In genomic region chr6:116983375-116983774, GRCh38 we compare ENCODE assay signal across 31 cellular contexts.
A peak's percentile ranks its signal among the peaks of the same experiment; 100 is the strongest.
DNase-seq lines count a peak whose midpoint lies in the region; ATAC-seq, FAIRE-seq and TF ChIP-seq lines count a peak whose summit lies in the region.
"Had no signal": no experiment of that assay in that cellular context is flagged by ENCODE, and none has a peak within 500 bp of the region (broad histone marks: within the 10 kb centered on the region; RNA-seq: fewer than 3 reads in every experiment).

No MANE protein-coding gene starts in this region.

- FAIRE-seq in K562 (lab: Jason Lieb, UNC) = no peak
- FAIRE-seq: A204.1, A549, D721Med had no signal

- H3K27me3 ChIP-seq in K562 (ENCODE audit: control insufficient read depth in 2 of 2, insufficient read depth in 2 of 2, low read length in 2 of 2) = no peaks in the 10 kb centered on the region
- no peaks in the 10 kb centered on the region for H3K27me3 ChIP-seq in mesendoderm (ENCODE audit: insufficient read depth, low read length, poor library complexity)
- H3K27me3 ChIP-seq: BE2C; BLaER1; BLaER1 treated with 17β-estradiol and CSF1 and Interleukin-3, amounts not matched to agents 10 nM and 100 nM had no signal

- WGBS in K562 (ENCODE audit: insufficient coverage, low coverage, missing lambda C conversion rate) = 0% methylated on average over 3 of the region's 3 CpGs
- WGBS in mesendoderm (ENCODE audit: extremely low coverage, insufficient coverage, low lambda C conversion rate) = no CpG with 5 or more reads among the region's 3 CpGs

- no peak overlapping the region for H2AFZ ChIP-seq in K562 (ENCODE audit: low read depth, low read length)

- H3K9me3 ChIP-seq in HEK293 (ENCODE audit: control insufficient read depth, insufficient read depth, low read depth, low read length) (no peaks in the 10 kb centered on the region), K562 (replicated peaks; ENCODE audit: control insufficient read depth, insufficient read depth, low read depth, low read length) (no peaks in the 10 kb centered on the region)
- H3K9me3 ChIP-seq: A549, BE2C had no signal

- H3K4ac ChIP-seq in mesendoderm (ENCODE audit: low read depth, low read length) = no peak overlapping the region

- H3K79me1 ChIP-seq in mesendoderm (ENCODE audit: low read length) = no peaks in the 10 kb centered on the region

- TF ChIP-seq CTCF in HEK293 (tag by site-specific recombination; IDR thresholded peaks at IDR 0.05) (no peak), K562 (IDR thresholded peaks at IDR 0.05 in 2 of 3, conservative IDR thresholded peaks at IDR 0.05 in 1 of 3; ENCODE audit: insufficient read depth in 2 of 3, low read depth in 1 of 3, low read length in 3 of 3) (no peak)

- H3K27ac ChIP-seq in HEK293 (ENCODE audit: extremely low read depth, low read depth, low read length) (no peak overlapping the region), K562 (ENCODE audit: extremely low read depth, low read depth, low read length) (no peak overlapping the region), mesendoderm (ENCODE audit: low read depth, low read length) (no peak overlapping the region)
- H3K27ac ChIP-seq: 22Rv1; A549; BLaER1; BLaER1 treated with 17β-estradiol and CSF1 and Interleukin-3, amounts not matched to agents 10 nM and 100 nM; C4-2B had no signal

- no peak overlapping the region for H2AK5ac ChIP-seq in mesendoderm (ENCODE audit: low read length)

- TF ChIP-seq RAD21 in K562 (CRISPR knock-in tag; conservative IDR thresholded peaks at IDR 0.05 in 1 of 2, IDR thresholded peaks at IDR 0.05 in 1 of 2) = no peak

- no peaks in the 10 kb centered on the region for H4K20me1 ChIP-seq in K562 (replicated peaks; ENCODE audit: control insufficient read depth, insufficient read depth, low read length)
- H4K20me1 ChIP-seq: BLaER1; BLaER1 treated with 17β-estradiol and CSF1 and Interleukin-3, amounts not matched to agents 10 nM and 100 nM had no signal

- H3K4me2 ChIP-seq in K562 (ENCODE audit: insufficient read depth, low read length) (no peak overlapping the region), mesendoderm (ENCODE audit: low read length) (no peak overlapping the region)
- H3K4me2 ChIP-seq: A549; BLaER1; BLaER1 treated with 17β-estradiol and CSF1 and Interleukin-3, amounts not matched to agents 10 nM and 100 nM had no signal

- H3K36me3 ChIP-seq in HEK293 (ENCODE audit: control insufficient read depth in 2 of 2, insufficient read depth in 1 of 2, low read length in 2 of 2) (no peaks in the 10 kb centered on the region), K562 (ENCODE audit: control insufficient read depth, insufficient read depth, low read length) (no peaks in the 10 kb centered on the region), mesendoderm (ENCODE audit: control insufficient read depth, insufficient read depth, low read length) (no peaks in the 10 kb centered on the region)
- H3K36me3 ChIP-seq: BE2C; BLaER1; BLaER1 treated with 17β-estradiol and CSF1 and Interleukin-3, amounts not matched to agents 10 nM and 100 nM had no signal

- no peak overlapping the region for H3K56ac ChIP-seq in mesendoderm (ENCODE audit: low read length)

- intact Hi-C loops in K562 (cut with micrococcal nuclease) = loop anchor here (10.0 kb wide), 1 partner anchor 201 kb away; no protein-coding TSS in a partner anchor

- H3K4me3 ChIP-seq in HEK293 (ENCODE audit: low read depth, low read length) (no peak overlapping the region), K562 (no peak overlapping the region), mesendoderm (ENCODE audit: low read length) (no peak overlapping the region)
- H3K4me3 ChIP-seq: A549; BLaER1; BLaER1 treated with 17β-estradiol and CSF1 and Interleukin-3, amounts not matched to agents 10 nM and 100 nM had no signal

- no peak for TF ChIP-seq POLR2A in K562 (conservative IDR thresholded peaks at IDR 0.05)

- H3K79me2 ChIP-seq in K562 (ENCODE audit: control insufficient read depth, insufficient read depth, low read length) (no peaks in the 10 kb centered on the region), mesendoderm (ENCODE audit: control insufficient read depth, insufficient read depth, low read length) (no peaks in the 10 kb centered on the region)

- H4K5ac ChIP-seq in mesendoderm (ENCODE audit: low read length) = no peak overlapping the region

- no peak overlapping the region for H4K8ac ChIP-seq in mesendoderm (ENCODE audit: low read depth, low read length)

- DNase-seq in K562 (ENCODE audit: extremely low read depth in 1 of 4, low spot score in 3 of 4) = no peak
- DNase-seq in mesendoderm = no peak
- DNase-seq: 8988T; ACHN; AML-193; BE2C; C1 segment of cervical spinal cord; Caco-2; Calu3; CD4-positive, alpha-beta memory T cell; CD4-positive, alpha-beta T cell; CD4-positive, CD25-positive, alpha-beta regulatory T cell; CD8-positive, alpha-beta memory T cell; CD8-positive, alpha-beta T cell; COR-L47; DMS 273 treated with DMSO at 0.1 percent for 48 hours; DMS153; DMS53; DMS79; DMS79 treated with DMSO at 0.1 percent for 48 hours; DND-41; EL had no signal

- CTCF ChIA-PET in HEK293 (lab: Yijun Ruan, JAX) (interaction anchor here (1.0 to 2.5 kb wide), 2 partner anchors 11 to 15 kb away, joined by 3 to 9 read pairs; no protein-coding TSS in a partner anchor), K562 (lab: Yijun Ruan, JAX; ENCODE audit: low intra/inter-chr PET ratio) (no interaction called here)

- ATAC-seq in K562 (no peak), HG03095 (IDR thresholded peaks at IDR 0.05; ENCODE audit: unreplicated experiment) (no peak)
- ATAC-seq: A549; CD8-positive, alpha-beta T cell had no signal

- no peak overlapping the region for H3K9ac ChIP-seq in K562 (ENCODE audit: insufficient read depth in 1 of 2, low read depth in 2 of 2, low read length in 2 of 2)
- H3K9ac ChIP-seq in mesendoderm (ENCODE audit: low read length) = no peak overlapping the region
- H3K9ac ChIP-seq: BLaER1; BLaER1 treated with 17β-estradiol and CSF1 and Interleukin-3, amounts not matched to agents 10 nM and 100 nM had no signal

- H2BK15ac ChIP-seq in mesendoderm (replicated peaks; ENCODE audit: low read depth) = no peak overlapping the region

- no TSS peak for BruUV-seq in K562 (replicated peaks; lab: Mats Ljungman, UMichigan)

- H2BK5ac ChIP-seq in mesendoderm (ENCODE audit: low read length) = no peak overlapping the region

- H3K18ac ChIP-seq in mesendoderm (ENCODE audit: low read length) = no peak overlapping the region

- in situ Hi-C loops in K562 (cut with MboI) = no loop called here

- H3K23ac ChIP-seq in mesendoderm (ENCODE audit: low read length) = no peak overlapping the region

- H3K4me1 ChIP-seq in HEK293 (ENCODE audit: control insufficient read depth, insufficient read depth, low read length) (no peaks in the 10 kb centered on the region), K562 (replicated peaks in 1 of 2; ENCODE audit: control insufficient read depth in 2 of 2, insufficient read depth in 2 of 2, low read length in 2 of 2) (no peaks in the 10 kb centered on the region), mesendoderm (ENCODE audit: control insufficient read depth, low read depth, low read length) (no peaks in the 10 kb centered on the region)
- H3K4me1 ChIP-seq: A549; BE2C; BLaER1; BLaER1 treated with 17β-estradiol and CSF1 and Interleukin-3, amounts not matched to agents 10 nM and 100 nM; Caco-2 had no signal

- H2BK120ac ChIP-seq in mesendoderm (ENCODE audit: low read depth, low read length) = no peak overlapping the region

- no peaks in the 10 kb centered on the region for H3K9me1 ChIP-seq in K562 (ENCODE audit: control insufficient read depth, insufficient read depth, low read length)

- POLR2A ChIA-PET in HEK293 (lab: Yijun Ruan, JAX) (no interaction called here), K562 (lab: Yijun Ruan, JAX) (no interaction called here)

- TF ChIP-seq EP300 in K562 (IDR thresholded peaks at IDR 0.05; ENCODE audit: low read length) = no peak

TF ChIP-seq in HEK293, 187 proteins besides CTCF, POLR2A, EP300 and RAD21:
- no peak for TF ChIP-seq ZNF24 (tag by site-specific recombination; IDR thresholded peaks at IDR 0.05)
- TF ChIP-seq SETDB1 (IDR thresholded peaks at IDR 0.05; ENCODE audit: insufficient read length, low read length) = peak; percentile 89

TF ChIP-seq in K562, 482 proteins besides CTCF, POLR2A, EP300 and RAD21:
- no peak for TF ChIP-seq BRCA1 (IDR thresholded peaks at IDR 0.05)
- no peak for TF ChIP-seq BRCA1 (CRISPR knock-in tag; IDR thresholded peaks at IDR 0.05)
- TF ChIP-seq ZNF507 (tag; conservative IDR thresholded peaks at IDR 0.05) = peak; percentile 76
TF ChIP-seq in K562: peak in this region for 1.

Comparison
In these comparisons a context has a peak if more than half of its experiments do, and no peak if none do; other contexts are left out.
1. Of the 44 proteins assayed by ChIP-seq in both K562 and HEK293: peak only in K562: none; only in HEK293: SETDB1; in both: none; in neither: 43.